Comparison of ENCODE assay signal across 17 cellular contexts in the genomic region with DNA sequence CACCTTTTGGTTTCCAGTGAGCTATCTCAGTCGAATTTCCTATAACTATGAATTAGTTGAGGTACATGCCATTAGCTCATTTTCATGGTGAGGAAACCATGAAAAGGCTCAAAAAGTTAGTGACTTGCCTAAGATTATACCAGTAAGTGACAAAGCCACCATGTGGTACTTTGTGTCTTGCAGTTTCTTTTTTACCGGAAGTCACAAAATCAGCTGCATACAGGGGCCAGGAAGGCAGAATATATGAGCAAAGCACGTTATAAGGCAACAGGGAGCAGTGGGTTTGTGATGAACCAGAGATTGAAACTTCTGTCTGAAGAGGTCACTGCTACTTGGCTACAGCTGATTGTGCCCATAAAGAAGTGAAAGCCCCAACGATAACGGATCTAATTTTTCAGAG. TPM values are rescaled to one million over a fixed set of nuclear protein-coding genes. Genes with fewer than 3 reads are reported as not detected.
DNase-seq lines count a peak whose midpoint lies in the region; ATAC-seq, FAIRE-seq and TF ChIP-seq lines count a peak whose summit lies in the region.
"Had no signal": no experiment of that assay in that cellular context is flagged by ENCODE, and none has a peak within 500 bp of the region (broad histone marks: within the 10 kb centered on the region; RNA-seq: fewer than 3 reads in every experiment).

No MANE protein-coding gene starts in this region.

- H3K36me3 Mint-ChIP-seq in activated T-cell treated with anti-CD3 and anti-CD28 coated beads, Interleukin-2, amount 50 U/mL, for 24 hours (ENCODE audit: low read depth), result no peaks in the 10 kb centered on the region
- H3K36me3 Mint-ChIP-seq in activated naive CD4-positive, alpha-beta T cell treated with anti-CD3 and anti-CD28 coated beads, Interleukin-2, amount 50 U/mL, for 24 hours, result no peaks in the 10 kb centered on the region
- peaks cover 2% of the 10 kb centered on the region for H3K36me3 Mint-ChIP-seq in progenitor cell of endocrine pancreas (ENCODE audit: insufficient read depth)

- no peak for TF ChIP-seq CTCF in HepG2 (CRISPR knock-in tag; IDR thresholded peaks at IDR 0.05)
- TF ChIP-seq CTCF in progenitor cell of endocrine pancreas (IDR thresholded peaks at IDR 0.05; ENCODE audit: unreplicated experiment), result no peak
- TF ChIP-seq CTCF in A673 (conservative IDR thresholded peaks at IDR 0.05; ENCODE audit: low read depth, low read length), result no peak

- H3K4me2 ChIP-seq in HepG2 (ENCODE audit: low read depth, low read length), result no peak overlapping the region

- no peak for TF ChIP-seq RAD21 in HepG2 (CRISPR knock-in tag; IDR thresholded peaks at IDR 0.05)

- no peak overlapping the region for H3K4me3 ChIP-seq in small intestine (ENCODE audit: low read depth in 1 of 2, low read length in 2 of 2)
- no peak overlapping the region for H3K4me3 ChIP-seq in HepG2 (replicated peaks in 1 of 3; ENCODE audit: insufficient read depth in 1 of 3, low read depth in 2 of 3, low read length in 3 of 3)
- no peak overlapping the region for H3K4me3 ChIP-seq in A673 (ENCODE audit: low read depth, low read length, poor library complexity, severe bottlenecking)
- H3K4me3 ChIP-seq: adrenal gland, Peyer's patch had no signal

- H3K27ac ChIP-seq in small intestine (ENCODE audit: low read depth in 1 of 2, low read length in 1 of 2) (no peak overlapping the region), HepG2 (ENCODE audit: extremely low read length, insufficient read depth, low read length) (no peak overlapping the region), A673 (ENCODE audit: low read depth, low read length, poor library complexity, severe bottlenecking) (no peak overlapping the region)
- H3K27ac ChIP-seq: adrenal gland, HL-60 had no signal

- no peaks in the 10 kb centered on the region for H3K27me3 Mint-ChIP-seq in activated T-cell treated with anti-CD3 and anti-CD28 coated beads, Interleukin-2, amount 50 U/mL, for 24 hours
- H3K27me3 Mint-ChIP-seq in activated naive CD4-positive, alpha-beta T cell treated with anti-CD3 and anti-CD28 coated beads, Interleukin-2, amount 50 U/mL, for 24 hours, result no peaks in the 10 kb centered on the region
- H3K27me3 Mint-ChIP-seq in progenitor cell of endocrine pancreas, result no peaks in the 10 kb centered on the region

- no peak for DNase-seq in activated T-cell treated with anti-CD3 and anti-CD28 coated beads, Interleukin-2, amount 50 U/mL, for 24 hours
- no peak for DNase-seq in activated T-cell treated with anti-CD3 and anti-CD28 coated beads, Interleukin-2, amount 50 U/mL, for 48 hours
- DNase-seq in small intestine (peak; percentile 29), HepG2 (ENCODE audit: low spot score) (no peak), progenitor cell of endocrine pancreas (ENCODE audit: low spot score, unreplicated experiment) (no peak), A673 (ENCODE audit: low spot score) (no peak)
- DNase-seq: activated CD4-positive, alpha-beta T cell treated with anti-CD3 and anti-CD28 coated beads, Interleukin-2, amount 50 U/mL, for 1 hour; adrenal gland; cerebellar nuclear complex; DMS 273 treated with DMSO at 0.1 percent for 48 hours; NCI-H1930; NCI-H69; Peyer's patch had no signal

- intact Hi-C loops in HepG2 (cut with micrococcal nuclease; ENCODE audit: unreplicated experiment) (no loop called here), A673 (cut with micrococcal nuclease; ENCODE audit: unreplicated experiment) (no loop called here)

- H3K9me3 ChIP-seq in small intestine (ENCODE audit: control insufficient read depth, low read depth), result no peaks in the 10 kb centered on the region
- H3K9me3 ChIP-seq in HepG2 (ENCODE audit: low read length), result no peaks in the 10 kb centered on the region
- no peaks in the 10 kb centered on the region for H3K9me3 ChIP-seq in A673 (ENCODE audit: low read depth, low read length, poor library complexity, severe bottlenecking)
- H3K9me3 ChIP-seq: adrenal gland, Peyer's patch had no signal

- TF ChIP-seq EP300 in HepG2 (IDR thresholded peaks at IDR 0.05; ENCODE audit: low read depth in 2 of 2, low read length in 2 of 2), result no peak
- no peak for TF ChIP-seq EP300 in HepG2 (CRISPR knock-in tag; IDR thresholded peaks at IDR 0.05; ENCODE audit: borderline replicate concordance)

- POLR2A ChIA-PET in HepG2 (lab: Yijun Ruan, JAX), result no interaction called here
- POLR2A ChIA-PET in A673 (lab: Charles Lee; ENCODE audit: low non-redundant PET), result no interaction called here

- H3K4me3 Mint-ChIP-seq in activated T-cell treated with anti-CD3 and anti-CD28 coated beads, Interleukin-2, amount 50 U/mL, for 24 hours, result peak overlapping the region; percentile 18
- peak overlapping the region; percentile 49 for H3K4me3 Mint-ChIP-seq in activated naive CD4-positive, alpha-beta T cell treated with anti-CD3 and anti-CD28 coated beads, Interleukin-2, amount 50 U/mL, for 24 hours
- H3K4me3 Mint-ChIP-seq in progenitor cell of endocrine pancreas (ENCODE audit: low read depth), result no peak overlapping the region

- peak overlapping the region; percentile 82 for H3K27ac Mint-ChIP-seq in activated T-cell treated with anti-CD3 and anti-CD28 coated beads, Interleukin-2, amount 50 U/mL, for 24 hours
- H3K27ac Mint-ChIP-seq in activated naive CD4-positive, alpha-beta T cell treated with anti-CD3 and anti-CD28 coated beads, Interleukin-2, amount 50 U/mL, for 24 hours, result peak overlapping the region; percentile 73
- no peak overlapping the region for H3K27ac Mint-ChIP-seq in progenitor cell of endocrine pancreas

- no peak overlapping the region for H2AFZ ChIP-seq in HepG2 (ENCODE audit: low read length)

- BruUV-seq in HepG2 (replicated peaks; lab: Mats Ljungman, UMichigan) (no TSS peak), A673 (replicated peaks; lab: Mats Ljungman, UMichigan) (no TSS peak)

- no peak overlapping the region for H3K9ac ChIP-seq in HepG2 (ENCODE audit: insufficient read depth, low read depth, low read length)

- CTCF ChIA-PET in HepG2 (lab: Yijun Ruan, JAX; ENCODE audit: low intra/inter-chr PET ratio, low total read pairs) (no interaction called here), A673 (lab: Charles Lee) (no interaction called here)

- ATAC-seq in HG03378 (IDR thresholded peaks at IDR 0.05; ENCODE audit: unreplicated experiment) (peak; percentile 50), HepG2 (no peak)

- H3K4me1 ChIP-seq in small intestine (ENCODE audit: control insufficient read depth in 2 of 2, insufficient read depth in 1 of 2, low read depth in 1 of 2, low read length in 1 of 2) (no peaks in the 10 kb centered on the region), HepG2 (ENCODE audit: insufficient read depth, low read length) (peaks cover 70% of the 10 kb centered on the region), A673 (ENCODE audit: insufficient read depth, low read length, poor library complexity, severe bottlenecking) (no peaks in the 10 kb centered on the region)
- H3K4me1 ChIP-seq: Peyer's patch had no signal

- 67 to 77% (median 76%) methylated on average over 5 of the region's 5 CpGs for WGBS in small intestine, 3 donors
- WGBS in HepG2 (ENCODE audit: low lambda C conversion rate), result 89% methylated on average over 5 of the region's 5 CpGs

- FAIRE-seq in small intestine (lab: Jason Lieb, UNC) (no peak), HepG2 (lab: Jason Lieb, UNC) (no peak)

- TF ChIP-seq POLR2A in HepG2 (IDR thresholded peaks at IDR 0.05; ENCODE audit: insufficient read depth in 1 of 2, low read depth in 2 of 2, low read length in 2 of 2), result no peak

- H4K20me1 ChIP-seq in HepG2 (ENCODE audit: insufficient read depth, low read length), result no peaks in the 10 kb centered on the region

- H3K4me1 Mint-ChIP-seq in activated T-cell treated with anti-CD3 and anti-CD28 coated beads, Interleukin-2, amount 50 U/mL, for 24 hours (ENCODE audit: low read depth), result peaks cover 35% of the 10 kb centered on the region
- peaks cover 51% of the 10 kb centered on the region for H3K4me1 Mint-ChIP-seq in activated naive CD4-positive, alpha-beta T cell treated with anti-CD3 and anti-CD28 coated beads, Interleukin-2, amount 50 U/mL, for 24 hours
- H3K4me1 Mint-ChIP-seq in progenitor cell of endocrine pancreas (ENCODE audit: low read depth), result peaks cover 54% of the 10 kb centered on the region

- H3K79me2 ChIP-seq in HepG2 (ENCODE audit: insufficient read depth, low read length), result peaks cover 6% of the 10 kb centered on the region

- no peaks in the 10 kb centered on the region for H3K36me3 ChIP-seq in small intestine (ENCODE audit: control insufficient read depth in 2 of 2, insufficient read depth in 2 of 2, low read length in 2 of 2)
- H3K36me3 ChIP-seq in HepG2 (replicated peaks in 1 of 2; ENCODE audit: control insufficient read depth in 1 of 2, insufficient read depth in 2 of 2, low read length in 2 of 2), result no peaks in the 10 kb centered on the region
- no peaks in the 10 kb centered on the region for H3K36me3 ChIP-seq in A673 (ENCODE audit: insufficient read depth, low read length, poor library complexity, severe bottlenecking)
- H3K36me3 ChIP-seq: adrenal gland, Peyer's patch had no signal

- no peaks in the 10 kb centered on the region for H3K9me3 Mint-ChIP-seq in activated T-cell treated with anti-CD3 and anti-CD28 coated beads, Interleukin-2, amount 50 U/mL, for 24 hours
- no peaks in the 10 kb centered on the region for H3K9me3 Mint-ChIP-seq in activated naive CD4-positive, alpha-beta T cell treated with anti-CD3 and anti-CD28 coated beads, Interleukin-2, amount 50 U/mL, for 24 hours
- no peaks in the 10 kb centered on the region for H3K9me3 Mint-ChIP-seq in progenitor cell of endocrine pancreas (ENCODE audit: low read depth)

- in situ Hi-C loops in HepG2 (cut with HindIII; ENCODE audit: extremely low pct_ligation_motif_present, low pct_unique_long_range_greater_than_20kb), result no loop called here

- H3K27me3 ChIP-seq in small intestine (ENCODE audit: control insufficient read depth in 2 of 2, insufficient read depth in 2 of 2, low read length in 2 of 2) (no peaks in the 10 kb centered on the region), HepG2 (ENCODE audit: control insufficient read depth in 1 of 2, insufficient read depth in 2 of 2, low read length in 2 of 2) (no peaks in the 10 kb centered on the region), A673 (replicated peaks; ENCODE audit: insufficient read depth, low read depth, low read length, poor library complexity) (no peaks in the 10 kb centered on the region)
- H3K27me3 ChIP-seq: adrenal gland, Peyer's patch had no signal

RNA-seq across cellular contexts. Expression of a gene that starts 50.3 kb away (rescaled TPM):
- 10 to 100 TPM in 1 of 3 donors, 1 to 10 TPM in 2; 5.4 to 10.3 (median 5.7) TPM for polyA plus RNA-seq in small intestine
- 6.6 and 8.9 TPM in 2 replicates for total RNA-seq in HepG2 (2016; rRNA removed; fragmentation: Illumina TruSeq; extraction: Trizol)
- 7.3 and 8.5 TPM in 2 replicates for total RNA-seq in HepG2 (2016; cell fraction: cytosol; rRNA removed; fragmentation: Illumina TruSeq; extraction: Trizol; ENCODE audit: low read depth)
- total RNA-seq in HepG2 (2016; cell fraction: insoluble cytoplasmic fraction; rRNA removed; fragmentation: Illumina TruSeq; extraction: Trizol), result 6.3 and 8.6 TPM in 2 replicates
- total RNA-seq in HepG2 (2016; cell fraction: membrane; rRNA removed; fragmentation: Illumina TruSeq; extraction: Trizol), result 8.6 and 9.8 TPM in 2 replicates
- total RNA-seq in HepG2 (2016; cell fraction: nucleus; rRNA removed; fragmentation: Illumina TruSeq; extraction: Trizol), result 8.5 TPM in 2 replicates
- polyA plus RNA-seq in HepG2 (2011; rRNA removed), result 15.2 and 15.8 TPM in 2 replicates
- polyA plus RNA-seq in HepG2 (2011; cell fraction: cytosol; rRNA removed), result 18.1 and 20.5 TPM in 2 replicates
- 9.4 and 10.5 TPM in 2 replicates for polyA plus RNA-seq in HepG2 (2011; cell fraction: nucleus; rRNA removed)
- 13.2 and 15.0 TPM in 2 replicates for polyA plus RNA-seq in HepG2 (2012)
- 7.0 and 9.1 TPM in 2 replicates for polyA plus RNA-seq in HepG2 (2016; cell fraction: cytosol; fragmentation: Illumina TruSeq; extraction: Trizol; ENCODE audit: low read depth)
- polyA plus RNA-seq in HepG2 (2016; cell fraction: insoluble cytoplasmic fraction; fragmentation: Illumina TruSeq; extraction: Trizol; ENCODE audit: low read depth), result 16.9 and 18.0 TPM in 2 replicates
- 11.2 and 14.1 TPM in 2 replicates for polyA plus RNA-seq in HepG2 (2016; cell fraction: membrane; fragmentation: Illumina TruSeq; extraction: Trizol; ENCODE audit: low read depth)
- polyA plus RNA-seq in HepG2 (2016; cell fraction: nucleus; fragmentation: Illumina TruSeq; extraction: Trizol; ENCODE audit: insufficient read depth, low read depth), result 26.6 and 27.7 TPM in 2 replicates
- 18.5 TPM in 1 of 2 replicates, not detected in the other for polyA minus RNA-seq in HepG2 (2011; rRNA and poly(A)+ RNA removed; ENCODE audit: low replicate concordance)
- 7.0 and 9.0 TPM in 2 replicates for polyA minus RNA-seq in HepG2 (2011; cell fraction: cytosol; rRNA and poly(A)+ RNA removed)
- 3.2 and 4.0 TPM in 2 replicates for polyA minus RNA-seq in HepG2 (2011; cell fraction: nucleus; rRNA and poly(A)+ RNA removed)
- total RNA-seq in progenitor cell of endocrine pancreas, result 33.8 and 39.1 TPM in 2 replicates
- 1.7 and 2.1 TPM in 2 replicates for total RNA-seq in A673 (2021)
- total RNA-seq: skeletal muscle tissue had no signal
